In genomic region chr6:30722280-30723112, GRCh38 we compare ENCODE assay signal across 1 cellular context.
TF ChIP-seq lines count a peak whose summit lies in the region.

No MANE protein-coding gene starts in this region.

TF ChIP-seq in HEK293, 187 proteins besides CTCF, POLR2A, EP300 and RAD21 (continued from another document and continues in another):
- TF ChIP-seq ZNF610 (tag by site-specific recombination; IDR thresholded peaks at IDR 0.05; ENCODE audit: borderline replicate concordance): no peak
- no peak for TF ChIP-seq ZNF664 (tag by site-specific recombination; IDR thresholded peaks at IDR 0.05)
- TF ChIP-seq ZNF785 (tag by site-specific recombination; IDR thresholded peaks at IDR 0.05): no peak
- TF ChIP-seq ZIC2 (tag by site-specific recombination; IDR thresholded peaks at IDR 0.05): no peak
- TF ChIP-seq ZNF366 (tag by site-specific recombination; conservative IDR thresholded peaks at IDR 0.05): peak; percentile 74
- TF ChIP-seq ZNF621 (tag by site-specific recombination; IDR thresholded peaks at IDR 0.05): no peak
- peak; percentile 93 for TF ChIP-seq ZBTB17 (tag by site-specific recombination; IDR thresholded peaks at IDR 0.05)
- TF ChIP-seq ZNF561 (tag by site-specific recombination; IDR thresholded peaks at IDR 0.05; ENCODE audit: borderline replicate concordance): peak; percentile 70; the same call in 1 of the 2 replicates
- TF ChIP-seq ZNF18 (tag by site-specific recombination; IDR thresholded peaks at IDR 0.05): no peak
- 0 out of 2 replicates have a peak, but pooled peaks have one; percentile 45 for TF ChIP-seq ZNF2 (tag by site-specific recombination; IDR thresholded peaks at IDR 0.05)
- no peak for TF ChIP-seq ZNF133 (tag by site-specific recombination; IDR thresholded peaks at IDR 0.05)
- no peak for TF ChIP-seq ZFP3 (tag by site-specific recombination; IDR thresholded peaks at IDR 0.05; ENCODE audit: low read depth)
- TF ChIP-seq ZNF140 (tag by site-specific recombination; IDR thresholded peaks at IDR 0.05): no peak
- no peak for TF ChIP-seq ATF2 (tag by site-specific recombination; IDR thresholded peaks at IDR 0.05; ENCODE audit: low read depth)
- TF ChIP-seq ZNF10 (tag by site-specific recombination; IDR thresholded peaks at IDR 0.05): peak; percentile 14; the same call in 1 of the 2 replicates
- no peak for TF ChIP-seq HOXC10 (CRISPR knock-in tag; IDR thresholded peaks at IDR 0.05)
- no peak for TF ChIP-seq ZNF266 (tag by site-specific recombination; IDR thresholded peaks at IDR 0.05; ENCODE audit: low read depth)
- TF ChIP-seq BCL6B (tag by site-specific recombination; IDR thresholded peaks at IDR 0.05): no peak
- TF ChIP-seq ZNF184 (tag by site-specific recombination; IDR thresholded peaks at IDR 0.05): peak; percentile 69; the same call in 1 of the 2 replicates
- TF ChIP-seq ZNF791 (tag by site-specific recombination; IDR thresholded peaks at IDR 0.05): no peak
- TF ChIP-seq ZNF530 (tag by site-specific recombination; IDR thresholded peaks at IDR 0.05; ENCODE audit: low read depth): no peak
- no peak for TF ChIP-seq ZNF624 (tag by site-specific recombination; IDR thresholded peaks at IDR 0.05)
- TF ChIP-seq KLF16 (tag by site-specific recombination; IDR thresholded peaks at IDR 0.05): no peak
- no peak for TF ChIP-seq ZNF645 (tag by site-specific recombination; IDR thresholded peaks at IDR 0.05)
- peak; percentile 45; the same call in 1 of the 2 replicates for TF ChIP-seq WT1 (tag by site-specific recombination; IDR thresholded peaks at IDR 0.05)
- no peak for TF ChIP-seq ZNF416 (tag by site-specific recombination; IDR thresholded peaks at IDR 0.05)
- 0 out of 2 replicates have a peak, but pooled peaks have one; percentile 3 for TF ChIP-seq SP2 (tag by site-specific recombination; IDR thresholded peaks at IDR 0.05)
- no peak for TF ChIP-seq ZNF169 (tag by site-specific recombination; IDR thresholded peaks at IDR 0.05)
- no peak for TF ChIP-seq ZNF776 (tag by site-specific recombination; IDR thresholded peaks at IDR 0.05; ENCODE audit: borderline replicate concordance)
- no peak for TF ChIP-seq ZNF768 (tag by site-specific recombination; IDR thresholded peaks at IDR 0.05)
- TF ChIP-seq KLF10 (tag by site-specific recombination; IDR thresholded peaks at IDR 0.05): no peak
- TF ChIP-seq ZNF202 (tag by site-specific recombination; IDR thresholded peaks at IDR 0.05; ENCODE audit: borderline replicate concordance): no peak
- peak; percentile 86 for TF ChIP-seq PRDM1 (tag by site-specific recombination; IDR thresholded peaks at IDR 0.05)
- TF ChIP-seq ZNF529 (tag by site-specific recombination; IDR thresholded peaks at IDR 0.05; ENCODE audit: insufficient replicate concordance): no peak
- TF ChIP-seq REST (tag by site-specific recombination; IDR thresholded peaks at IDR 0.05): peak; percentile 83
- no peak for TF ChIP-seq ZNF623 (tag by site-specific recombination; IDR thresholded peaks at IDR 0.05)
- no peak for TF ChIP-seq ZNF221 (tag by site-specific recombination; IDR thresholded peaks at IDR 0.05; ENCODE audit: borderline replicate concordance)
- TF ChIP-seq ZFHX2 (tag by site-specific recombination; conservative IDR thresholded peaks at IDR 0.05): no peak; the same call in 1 of the 2 replicates
- no peak for TF ChIP-seq PRDM2 (tag by site-specific recombination; IDR thresholded peaks at IDR 0.05; ENCODE audit: borderline replicate concordance)
- no peak for TF ChIP-seq ZNF76 (tag by site-specific recombination; IDR thresholded peaks at IDR 0.05; ENCODE audit: borderline replicate concordance, low read depth)
- TF ChIP-seq ZNF274 (IDR thresholded peaks at IDR 0.05; ENCODE audit: low read length): no peak
- TF ChIP-seq ZNF274 (tag by site-specific recombination; IDR thresholded peaks at IDR 0.05; ENCODE audit: borderline replicate concordance): no peak
- TF ChIP-seq PRDM10 (tag by site-specific recombination; IDR thresholded peaks at IDR 0.05): peak; percentile 51; the same call in 1 of the 2 replicates
